ENCODE assay signal across 9 cellular contexts in the genomic region with DNA sequence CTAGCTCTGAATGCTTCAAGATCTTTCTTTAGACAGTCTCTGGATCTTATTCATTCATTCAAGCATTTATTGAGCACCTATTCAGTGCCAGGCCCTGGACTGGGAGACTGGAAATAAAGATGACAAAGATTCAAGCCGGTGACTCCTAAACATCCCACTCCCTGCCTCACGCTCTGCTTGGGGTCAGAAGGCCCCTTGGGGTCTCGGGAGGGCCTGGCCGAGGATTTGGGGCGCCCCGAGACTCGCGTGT. TPM values are rescaled to one million over a fixed set of nuclear protein-coding genes. Genes with fewer than 3 reads are reported as not detected.
A peak's percentile ranks its signal among the peaks of the same experiment; 100 is the strongest.
DNase-seq lines count a peak whose midpoint lies in the region; ATAC-seq and TF ChIP-seq lines count a peak whose summit lies in the region.
"Had no signal": no experiment of that assay in that cellular context is flagged by ENCODE, and none has a peak within 500 bp of the region (broad histone marks: within the 10 kb centered on the region; RNA-seq: fewer than 3 reads in every experiment).

No MANE protein-coding gene starts in this region.

- H3K36me3 ChIP-seq in BE2C = no peaks in the 10 kb centered on the region
- H3K36me3 ChIP-seq in effector memory CD4-positive, alpha-beta T cell (ENCODE audit: control insufficient read depth, insufficient read depth, low read length) = no peaks in the 10 kb centered on the region
- no peaks in the 10 kb centered on the region for H3K36me3 ChIP-seq in neural progenitor cell

- H3K27ac Mint-ChIP-seq in neural progenitor cell = no peak overlapping the region

- H3K9me3 Mint-ChIP-seq in neural progenitor cell = no peaks in the 10 kb centered on the region

- H3K4me3 Mint-ChIP-seq in neural progenitor cell = peak overlapping the region; percentile 82

- H3K36me3 Mint-ChIP-seq in neural progenitor cell = no peaks in the 10 kb centered on the region

- DNase-seq in BE2C = no peak
- DNase-seq in Jurkat, Clone E6-1 (ENCODE audit: low read depth, low spot score) = no peak
- DNase-seq in effector memory CD4-positive, alpha-beta T cell = no peak
- DNase-seq in neural progenitor cell (ENCODE audit: low spot score) = no peak
- no peak for DNase-seq in NCI-H345 (lab: John Stamatoyannopoulos, UW)
- no peak for DNase-seq in SHP77 treated with DMSO at 0.1 percent for 48 hours (lab: John Stamatoyannopoulos, UW)
- no peak for DNase-seq in NCI-H2196 (lab: John Stamatoyannopoulos, UW; ENCODE audit: unreplicated experiment)
- DNase-seq: NCI-H446 treated with DMSO at 0.1 percent for 48 hours had no signal

- peaks cover 27% of the 10 kb centered on the region for H3K27me3 Mint-ChIP-seq in neural progenitor cell (ENCODE audit: insufficient read depth, low read depth)

- no peaks in the 10 kb centered on the region for H3K4me1 Mint-ChIP-seq in neural progenitor cell

- TF ChIP-seq CTCF in BE2C (IDR thresholded peaks at IDR 0.05; ENCODE audit: low read depth, low read length) = no peak
- TF ChIP-seq CTCF in neural progenitor cell (IDR thresholded peaks at IDR 0.05) = no peak

- no peak for ATAC-seq in GM21381 (IDR thresholded peaks at IDR 0.05; ENCODE audit: unreplicated experiment)

- H2AFZ ChIP-seq in neural progenitor cell (replicated peaks) = peak overlapping the region; percentile 76

- peak overlapping the region; percentile 93 for H3K4me2 ChIP-seq in neural progenitor cell

- H4K20me1 ChIP-seq in neural progenitor cell (ENCODE audit: low read depth) = peaks cover 3% of the 10 kb centered on the region

- H3F3A ChIP-seq in neural progenitor cell (ENCODE audit: low read depth) = peaks cover 10% of the 10 kb centered on the region

- H3K27me3 ChIP-seq in BE2C (peaks cover 15% of the 10 kb centered on the region), neural progenitor cell (peaks cover 92% of the 10 kb centered on the region)
- H3K27me3 ChIP-seq in effector memory CD4-positive, alpha-beta T cell (replicated peaks; ENCODE audit: control insufficient read depth, insufficient read depth, low read length, poor library complexity, severe bottlenecking) = no peaks in the 10 kb centered on the region

- peak overlapping the region; percentile 59 for H3K27ac ChIP-seq in effector memory CD4-positive, alpha-beta T cell (ENCODE audit: insufficient read depth, low read length, poor library complexity, severe bottlenecking)
- no peak overlapping the region for H3K27ac ChIP-seq in neural progenitor cell

- H3K4me1 ChIP-seq in BE2C (peaks cover 7% of the 10 kb centered on the region), neural progenitor cell (peaks cover 6% of the 10 kb centered on the region)
- H3K4me1 ChIP-seq in effector memory CD4-positive, alpha-beta T cell (ENCODE audit: control insufficient read depth, insufficient read depth, low read length, poor library complexity, severe bottlenecking) = peaks cover 22% of the 10 kb centered on the region

- H3K4me3 ChIP-seq in BE2C (ENCODE audit: low read depth, low read length) (peak overlapping the region; percentile 58), neural progenitor cell (peak overlapping the region; percentile 87)
- H3K4me3 ChIP-seq in Jurkat, Clone E6-1 (ENCODE audit: low read length) = peak overlapping the region; percentile 58
- peak overlapping the region; percentile 80 for H3K4me3 ChIP-seq in effector memory CD4-positive, alpha-beta T cell (ENCODE audit: insufficient read depth, low read depth, low read length, poor library complexity, severe bottlenecking)

- H3K9ac ChIP-seq in neural progenitor cell = no peak overlapping the region

- H3K79me2 ChIP-seq in neural progenitor cell (ENCODE audit: low read depth) = no peaks in the 10 kb centered on the region

- no peaks in the 10 kb centered on the region for H3K9me3 ChIP-seq in BE2C
- no peaks in the 10 kb centered on the region for H3K9me3 ChIP-seq in effector memory CD4-positive, alpha-beta T cell (ENCODE audit: control insufficient read depth, low read length)
- H3K9me3 ChIP-seq in neural progenitor cell (ENCODE audit: low read depth) = no peaks in the 10 kb centered on the region

RNA-seq across cellular contexts. Expression of gene DTX1, which starts 0.2 kb away (rescaled TPM):
- polyA plus RNA-seq in BE2C (2012; ENCODE audit: insufficient read depth, insufficient read length, low read depth) = 11.9 TPM
- 80.1 TPM for polyA plus RNA-seq in Jurkat, Clone E6-1 (2012; ENCODE audit: insufficient read depth, insufficient read length)
- 0.49 and 5.2 TPM in 2 replicates for total RNA-seq in neural progenitor cell (ENCODE audit: low replicate concordance)
